In the genomic region with DNA sequence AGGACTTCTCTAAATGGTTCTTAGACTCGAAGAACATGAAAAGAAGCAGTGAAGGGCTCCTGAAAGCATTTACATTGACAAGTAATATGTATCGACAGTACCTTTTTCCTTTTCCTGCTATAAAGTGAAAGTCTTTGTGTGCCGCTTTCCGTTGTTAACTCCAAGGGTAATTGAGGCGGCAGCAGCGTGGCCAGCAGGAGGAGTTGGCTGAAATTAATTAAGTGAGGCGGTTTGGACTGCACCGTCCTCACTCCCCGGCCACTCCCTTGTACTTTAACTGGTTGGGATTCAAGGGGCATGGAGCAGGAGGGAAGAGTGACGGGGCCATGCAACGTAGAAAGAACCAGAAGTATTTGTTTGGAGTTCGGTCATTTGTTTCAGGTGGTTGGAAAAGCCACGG, we compare ENCODE assay signal across 1 cellular context.
TF ChIP-seq lines count a peak whose summit lies in the region.

No MANE protein-coding gene starts in this region.

TF ChIP-seq in SK-N-SH treated with all-trans-retinoic acid at 6 μM for 48 hours, 23 proteins besides CTCF, POLR2A, EP300 and RAD21 (continued from another document):
- no peak for TF ChIP-seq POU6F1 (CRISPR knock-in tag; IDR thresholded peaks at IDR 0.05; ENCODE audit: borderline replicate concordance, low read depth)
- no peak for TF ChIP-seq ARNTL (CRISPR knock-in tag; IDR thresholded peaks at IDR 0.05; ENCODE audit: borderline replicate concordance, low read depth)
- TF ChIP-seq OSR1 (CRISPR knock-in tag; IDR thresholded peaks at IDR 0.05), result no peak
- TF ChIP-seq GLIS3 (CRISPR knock-in tag; IDR thresholded peaks at IDR 0.05), result no peak
- no peak for TF ChIP-seq ZFP3 (CRISPR knock-in tag; IDR thresholded peaks at IDR 0.05)
- no peak for TF ChIP-seq TOX (CRISPR knock-in tag; IDR thresholded peaks at IDR 0.05; ENCODE audit: borderline replicate concordance)
- TF ChIP-seq PATZ1 (CRISPR knock-in tag; IDR thresholded peaks at IDR 0.05; ENCODE audit: borderline replicate concordance), result no peak
